11 cellular contexts compared by ENCODE assay signal in genomic region chr15:69979269-69979668, GRCh38.
DNase-seq lines count a peak whose midpoint lies in the region; ATAC-seq and TF ChIP-seq lines count a peak whose summit lies in the region.
"Had no signal": no experiment of that assay in that cellular context is flagged by ENCODE, and none has a peak within 500 bp of the region (broad histone marks: within the 10 kb centered on the region; RNA-seq: fewer than 3 reads in every experiment).

No MANE protein-coding gene starts in this region.

- CTCF ChIA-PET in SK-N-SH (lab: Yijun Ruan, JAX), result interaction anchor here (1.7 kb wide), 1 partner anchor 251 kb away, joined by 4 read pairs; no protein-coding TSS in a partner anchor

- no peaks in the 10 kb centered on the region for H3K9me2 ChIP-seq in SK-N-SH

- no peak overlapping the region for H3K9ac ChIP-seq in SK-N-SH

- H3K79me2 ChIP-seq in SK-N-SH (ENCODE audit: insufficient read depth), result no peaks in the 10 kb centered on the region

- H3K4me3 ChIP-seq in SK-N-SH (ENCODE audit: low read depth in 2 of 2, low read length in 1 of 2), result no peak overlapping the region
- H3K4me3 ChIP-seq: upper lobe of right lung had no signal

- H3F3A ChIP-seq in SK-N-SH (replicated peaks; ENCODE audit: insufficient read depth), result no peaks in the 10 kb centered on the region

- no peak overlapping the region for H3K27ac ChIP-seq in SK-N-SH (ENCODE audit: low read depth in 2 of 2, low read length in 1 of 2)
- H3K27ac ChIP-seq: upper lobe of right lung had no signal

- TF ChIP-seq EP300 in SK-N-SH (IDR thresholded peaks at IDR 0.05; ENCODE audit: borderline replicate concordance in 1 of 2, low read depth in 1 of 2, low read length in 1 of 2), result no peak

- in situ Hi-C loops in SK-MEL-5 (cut with HindIII; ENCODE audit: low pct_unique_long_range_greater_than_20kb, low sequenced_read_pairs), result no loop called here

- no peaks in the 10 kb centered on the region for H3K4me1 ChIP-seq in SK-N-SH (ENCODE audit: control insufficient read depth in 1 of 2, insufficient read depth in 2 of 2, low read depth in 1 of 2, low read length in 1 of 2)
- H3K4me1 ChIP-seq: upper lobe of right lung had no signal

- no peak for TF ChIP-seq RAD21 in SK-N-SH (IDR thresholded peaks at IDR 0.05; ENCODE audit: low read length)

- H3K27me3 ChIP-seq in SK-N-SH (ENCODE audit: insufficient read depth), result peaks cover 7% of the 10 kb centered on the region

- peak; percentile 38 for ATAC-seq in GM18873 (IDR thresholded peaks at IDR 0.05; ENCODE audit: low FRiP score, unreplicated experiment)
- peak; percentile 46 for ATAC-seq in HG03066 (IDR thresholded peaks at IDR 0.05; ENCODE audit: low read depth, unreplicated experiment)
- ATAC-seq: upper lobe of right lung had no signal

- no peak overlapping the region for H2AFZ ChIP-seq in SK-N-SH (ENCODE audit: low read depth)

- H3K9me3 ChIP-seq in SK-N-SH, result no peaks in the 10 kb centered on the region
- H3K9me3 ChIP-seq: upper lobe of right lung had no signal

- no peak for TF ChIP-seq CTCF in SK-N-SH (IDR thresholded peaks at IDR 0.05)

- no peaks in the 10 kb centered on the region for H4K20me1 ChIP-seq in SK-N-SH (ENCODE audit: insufficient read depth)

- 31% methylated on average over 5 of the region's 6 CpGs for WGBS in SK-N-SH (ENCODE audit: low lambda C conversion rate)

- no peak overlapping the region for H3K4me2 ChIP-seq in SK-N-SH

- DNase-seq in A172 (ENCODE audit: low spot score), result peak; percentile 67
- peak; percentile 19 for DNase-seq in SK-MEL-5 (ENCODE audit: low read depth, low spot score)
- DNase-seq in COLO829 (ENCODE audit: low spot score), result no peak
- no peak for DNase-seq in SK-N-SH
- no peak for DNase-seq in CD1c-positive myeloid dendritic cell (ENCODE audit: extremely low spot score)
- no peak for DNase-seq in activated CD8-positive, alpha-beta memory T cell treated with anti-CD3 and anti-CD28 coated beads for 24 hours
- DNase-seq: CD4-positive, alpha-beta memory T cell; NCI-H446 treated with DMSO at 0.1 percent for 48 hours; upper lobe of right lung had no signal

- POLR2A ChIA-PET in SK-N-SH (lab: Yijun Ruan, JAX), result no interaction called here

- H3K36me3 ChIP-seq in SK-N-SH (replicated peaks in 1 of 2; ENCODE audit: control insufficient read depth in 1 of 2, insufficient read depth in 2 of 2, low read length in 1 of 2), result no peaks in the 10 kb centered on the region
- H3K36me3 ChIP-seq: upper lobe of right lung had no signal

TF ChIP-seq in SK-N-SH, 30 proteins besides CTCF, POLR2A, EP300 and RAD21:
- TF ChIP-seq YY1 (IDR thresholded peaks at IDR 0.05; ENCODE audit: low read depth) (no peak), SMC3 (IDR thresholded peaks at IDR 0.05; ENCODE audit: low read depth, low read length) (no peak), CHD2 (IDR thresholded peaks at IDR 0.05; ENCODE audit: low read length, partially characterized antibody) (no peak), REST (IDR thresholded peaks at IDR 0.05; ENCODE audit: low read depth, low read length) (no peak), FOSL2 (IDR thresholded peaks at IDR 0.05; ENCODE audit: borderline replicate concordance, low read depth) (no peak), MAX (IDR thresholded peaks at IDR 0.05; ENCODE audit: low read depth) (no peak), ELF1 (IDR thresholded peaks at IDR 0.05) (no peak), FOXJ3 (CRISPR knock-in tag; IDR thresholded peaks at IDR 0.05) (no peak), ZBTB33 (IDR thresholded peaks at IDR 0.05; ENCODE audit: borderline replicate concordance, low read depth) (no peak), TAF1 (IDR thresholded peaks at IDR 0.05; ENCODE audit: borderline replicate concordance, low read depth, low read length) (no peak), SIN3A (IDR thresholded peaks at IDR 0.05; ENCODE audit: borderline replicate concordance, low read depth, low read length) (no peak), TCF12 (IDR thresholded peaks at IDR 0.05) (no peak), EZH2phosphoT487 (IDR thresholded peaks at IDR 0.05; ENCODE audit: borderline replicate concordance, low read depth) (no peak), GABPA (IDR thresholded peaks at IDR 0.05; ENCODE audit: low read depth) (no peak), NRF1 (IDR thresholded peaks at IDR 0.05; ENCODE audit: low read depth, low read length) (no peak)

Comparison
In these comparisons a context has a peak if more than half of its experiments do, and no peak if none do; other contexts are left out.
1. DNase-seq: peak in A172 (single experiment) and SK-MEL-5 (single experiment); none in COLO829 (single experiment), SK-N-SH (single experiment), CD1c-positive myeloid dendritic cell (single experiment) and activated CD8-positive, alpha-beta memory T cell treated with anti-CD3 and anti-CD28 coated beads for 24 hours (single experiment).